ENCODE assay signal across 8 cellular contexts in genomic region chr7:157273208-157274202, GRCh38.
A peak's percentile ranks its signal among the peaks of the same experiment; 100 is the strongest.
DNase-seq lines count a peak whose midpoint lies in the region; ATAC-seq and TF ChIP-seq lines count a peak whose summit lies in the region.

No MANE protein-coding gene starts in this region.

- ATAC-seq in HG02798 (IDR thresholded peaks at IDR 0.05; ENCODE audit: poor library complexity, unreplicated experiment) (peak; percentile 83), WTC11 (peak; percentile 82)

- peak; percentile 93 for TF ChIP-seq CTCF in WTC11 (IDR thresholded peaks at IDR 0.05)

- POLR2A ChIA-PET in WTC11 (lab: Charles Lee), result no interaction called here

- peak; percentile 33 for DNase-seq in NK-92 treated with Interleukin-12 subunit alpha and Interleukin-12 subunit beta, amount 100 ng/mL, for 24 hours (lab: John Stamatoyannopoulos, UW)
- DNase-seq in NK-92 (lab: John Stamatoyannopoulos, UW; ENCODE audit: unreplicated experiment) (no peak), NCI-H2029 (lab: John Stamatoyannopoulos, UW) (peak; percentile 55), WTC11 (ENCODE audit: low spot score) (peak; percentile 81), caudate nucleus (lab: John Stamatoyannopoulos, UW) (peak in 43 of 61 donors; percentile 13 to 70 (median 41)), kidney glomerular epithelial cell (lab: John Stamatoyannopoulos, UW) (peak; percentile 72)
- peak; percentile 45 for DNase-seq in stimulated activated CD4-positive, alpha-beta T cell treated with anti-CD3 and anti-CD28 coated beads, Interleukin-2, amount 100 ng/mL, for 4 hours (ENCODE audit: low read depth)

- H3K36me3 Mint-ChIP-seq in WTC11, result peaks cover 13% of the 10 kb centered on the region

- H3K27ac ChIP-seq in caudate nucleus (ENCODE audit: low read depth, low read length), result no peak overlapping the region

- no peaks in the 10 kb centered on the region for H3K27me3 Mint-ChIP-seq in WTC11 (ENCODE audit: low read depth)

- CTCF ChIA-PET in WTC11 (lab: Charles Lee), result interaction anchor here (0.6 to 2.1 kb wide), 24 partner anchors 8 to 324 kb away, joined by 3 to 10 read pairs (median 4); partner anchors contain the start of genes MNX1 and NOM1

- H3K4me3 Mint-ChIP-seq in WTC11, result no peak overlapping the region

- peak overlapping the region; percentile 86; the same call in 1 of the 2 replicates for H3K27ac Mint-ChIP-seq in WTC11

- H3K4me1 Mint-ChIP-seq in WTC11, result peaks cover 21% of the 10 kb centered on the region

- no peaks in the 10 kb centered on the region for H3K9me3 Mint-ChIP-seq in WTC11

TF ChIP-seq in WTC11, 78 proteins besides CTCF, POLR2A, EP300 and RAD21 (continues in another document):
- TF ChIP-seq AFF4 (CRISPR knock-in tag; IDR thresholded peaks at IDR 0.05; ENCODE audit: borderline replicate concordance), result no peak
- no peak for TF ChIP-seq JAZF1 (CRISPR knock-in tag; IDR thresholded peaks at IDR 0.05)
- no peak for TF ChIP-seq EMX1 (CRISPR knock-in tag; IDR thresholded peaks at IDR 0.05)
- TF ChIP-seq ATF6 (CRISPR knock-in tag; IDR thresholded peaks at IDR 0.05), result no peak
- TF ChIP-seq ATF2 (CRISPR knock-in tag; IDR thresholded peaks at IDR 0.05; ENCODE audit: borderline replicate concordance, low read depth), result no peak
- no peak for TF ChIP-seq ERG (CRISPR knock-in tag; IDR thresholded peaks at IDR 0.05)
- no peak for TF ChIP-seq STAT6 (CRISPR knock-in tag; conservative IDR thresholded peaks at IDR 0.05; ENCODE audit: low read depth)
- TF ChIP-seq ZNF396 (CRISPR knock-in tag; IDR thresholded peaks at IDR 0.05; ENCODE audit: borderline replicate concordance), result no peak
- no peak for TF ChIP-seq NR3C1 (CRISPR knock-in tag; conservative IDR thresholded peaks at IDR 0.05; ENCODE audit: low read depth)
- TF ChIP-seq TEAD1 (CRISPR knock-in tag; IDR thresholded peaks at IDR 0.05), result no peak
- no peak for TF ChIP-seq FOXP4 (CRISPR knock-in tag; IDR thresholded peaks at IDR 0.05)
- 0 out of 2 replicates have a peak, but pooled peaks have one; percentile 44 for TF ChIP-seq FOXK1 (CRISPR knock-in tag; IDR thresholded peaks at IDR 0.05)
- peak; percentile 70; the same call in 1 of the 2 replicates for TF ChIP-seq ZNF232 (CRISPR knock-in tag; IDR thresholded peaks at IDR 0.05)
- TF ChIP-seq MYBL2 (CRISPR knock-in tag; IDR thresholded peaks at IDR 0.05), result no peak
- TF ChIP-seq HMGA2 (CRISPR knock-in tag; IDR thresholded peaks at IDR 0.05), result no peak
- TF ChIP-seq FOXJ3 (CRISPR knock-in tag; IDR thresholded peaks at IDR 0.05; ENCODE audit: borderline replicate concordance), result no peak
- no peak for TF ChIP-seq ZBTB21 (CRISPR knock-in tag; IDR thresholded peaks at IDR 0.05; ENCODE audit: borderline replicate concordance)
- TF ChIP-seq SMAD4 (CRISPR knock-in tag; IDR thresholded peaks at IDR 0.05), result no peak
- 0 out of 2 replicates have a peak, but pooled peaks have one; percentile 21 for TF ChIP-seq GABPB1 (CRISPR knock-in tag; IDR thresholded peaks at IDR 0.05)
